In the genomic region with DNA sequence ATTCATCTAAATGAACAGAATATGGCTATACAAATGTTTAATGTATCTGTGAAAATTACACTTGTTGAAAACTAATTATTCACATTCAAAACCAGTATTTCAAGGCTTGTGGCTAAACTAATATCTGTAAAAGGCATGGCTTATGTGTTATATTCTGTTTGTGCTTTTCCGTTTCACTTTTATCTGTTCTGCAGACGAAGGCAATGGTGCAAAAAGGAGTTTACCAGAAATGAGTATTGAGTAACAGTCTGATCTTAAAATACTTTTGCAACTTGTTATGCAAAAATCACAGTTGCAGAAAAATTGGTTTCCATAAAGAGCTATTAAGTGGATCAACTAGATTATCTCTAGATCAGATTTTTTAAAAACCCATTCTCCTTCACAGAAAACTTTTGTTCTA, we compare ENCODE assay signal across 13 cellular contexts. TPM values are rescaled to one million over a fixed set of nuclear protein-coding genes. Genes with fewer than 3 reads are reported as not detected.
DNase-seq lines count a peak whose midpoint lies in the region; ATAC-seq, FAIRE-seq and TF ChIP-seq lines count a peak whose summit lies in the region.
"Had no signal": no experiment of that assay in that cellular context is flagged by ENCODE, and none has a peak within 500 bp of the region (broad histone marks: within the 10 kb centered on the region; RNA-seq: fewer than 3 reads in every experiment).

No MANE protein-coding gene starts in this region.

- no peak for TF ChIP-seq POLR2A in GM12892 (IDR thresholded peaks at IDR 0.05; ENCODE audit: low read depth, low read length)

- FAIRE-seq in GM12892 (lab: Jason Lieb, UNC), result no peak

- DNase-seq in amniotic epithelial cell (ENCODE audit: low read depth) (peak; percentile 9), HFFc6 (no peak), RKO (ENCODE audit: low spot score) (no peak), GM12892 (ENCODE audit: insufficient read length) (no peak)
- DNase-seq: activated CD4-positive, alpha-beta memory T cell treated with anti-CD3 and anti-CD28 coated beads, Interleukin-2, amount 10 ng/mL, durations not matched to agents 7 days and 5 days; islet precursor cell; naive B cell; NCI-H1092 treated with DMSO at 0.1 percent for 48 hours had no signal

- no peak for TF ChIP-seq CTCF in HFFc6 (IDR thresholded peaks at IDR 0.05)

- H3K4me1 Mint-ChIP-seq in HFFc6 (ENCODE audit: low read depth), result peaks cover 13% of the 10 kb centered on the region
- H3K4me1 Mint-ChIP-seq: naive B cell had no signal

- no peaks in the 10 kb centered on the region; the same call in none of the 2 replicates for H3K27me3 Mint-ChIP-seq in HFFc6 (ENCODE audit: insufficient read depth)

- H3K27ac Mint-ChIP-seq in HFFc6, result no peak overlapping the region
- H3K27ac Mint-ChIP-seq: activated CD4-positive, alpha-beta memory T cell treated with anti-CD3 and anti-CD28 coated beads, Interleukin-2, amount 10 ng/mL, durations not matched to agents 7 days and 5 days; activated naive CD4-positive, alpha-beta T cell treated with anti-CD3 and anti-CD28 coated beads, Interleukin-2, amount 50 U/mL, for 72 hours had no signal

- peak; percentile 62 for ATAC-seq in GM18519 (IDR thresholded peaks at IDR 0.05; ENCODE audit: low FRiP score, unreplicated experiment)
- ATAC-seq in GM21447 (IDR thresholded peaks at IDR 0.05; ENCODE audit: unreplicated experiment), result peak; percentile 89
- peak; percentile 85 for ATAC-seq in HG03064 (IDR thresholded peaks at IDR 0.05; ENCODE audit: low read depth, unreplicated experiment)
- no peak for ATAC-seq in GM21367 (IDR thresholded peaks at IDR 0.05; ENCODE audit: unreplicated experiment)
- ATAC-seq: activated naive CD4-positive, alpha-beta T cell treated with anti-CD3 and anti-CD28 coated beads, Interleukin-2, amount 50 U/mL, for 72 hours had no signal

- H3K4me3 Mint-ChIP-seq in HFFc6, result no peak overlapping the region
- H3K4me3 Mint-ChIP-seq: activated CD4-positive, alpha-beta memory T cell treated with anti-CD3 and anti-CD28 coated beads, Interleukin-2, amount 10 ng/mL, durations not matched to agents 7 days and 5 days had no signal

- H3K36me3 Mint-ChIP-seq in HFFc6 (ENCODE audit: low read depth), result no peaks in the 10 kb centered on the region
- H3K36me3 Mint-ChIP-seq: activated naive CD4-positive, alpha-beta T cell treated with anti-CD3 and anti-CD28 coated beads, Interleukin-2, amount 50 U/mL, for 72 hours; naive B cell had no signal

- H3K9me3 Mint-ChIP-seq in HFFc6, result no peaks in the 10 kb centered on the region
- H3K9me3 Mint-ChIP-seq: activated CD4-positive, alpha-beta memory T cell treated with anti-CD3 and anti-CD28 coated beads, Interleukin-2, amount 10 ng/mL, durations not matched to agents 7 days and 5 days; activated naive CD4-positive, alpha-beta T cell treated with anti-CD3 and anti-CD28 coated beads, Interleukin-2, amount 50 U/mL, for 72 hours had no signal

RNA-seq across cellular contexts. Expression of gene STX11, which starts 9.5 kb away (rescaled TPM):
- total RNA-seq in HFFc6 (2021; fragmentation: NEBNext Ultra II Directional; extraction: Animal tissue kit (Norgen Biotek cat#: 25700)), result under 1 TPM; 0.30 to 0.53 (median 0.37) TPM
- polyA plus RNA-seq in GM12892 (2012; ENCODE audit: missing spikeins), result 8.2 TPM

RNA-seq across cellular contexts. Expression of gene SF3B5, which starts 45.5 kb away (rescaled TPM):
- 100 to 1,000 TPM; 172 to 189 (median 177) TPM for total RNA-seq in HFFc6 (2021; fragmentation: NEBNext Ultra II Directional; extraction: Animal tissue kit (Norgen Biotek cat#: 25700))
- 161 TPM for polyA plus RNA-seq in GM12892 (2012; ENCODE audit: missing spikeins)
